Comparison of ENCODE assay signal across 1 cellular context in genomic region chr1:151062738-151063371, GRCh38.
TF ChIP-seq lines count a peak whose summit lies in the region.

No MANE protein-coding gene starts in this region.

TF ChIP-seq in HepG2, 621 proteins besides CTCF, POLR2A, EP300 and RAD21:
- TF ChIP-seq BCL6 (CRISPR knock-in tag; IDR thresholded peaks at IDR 0.05) (no peak), HNRNPL (IDR thresholded peaks at IDR 0.05; ENCODE audit: low read depth, low read length) (no peak), NCOA2 (CRISPR knock-in tag; IDR thresholded peaks at IDR 0.05) (no peak), GPBP1L1 (CRISPR knock-in tag; IDR thresholded peaks at IDR 0.05) (no peak), ATF7 (IDR thresholded peaks at IDR 0.05) (peak; percentile 48), ATF7 (CRISPR knock-in tag; IDR thresholded peaks at IDR 0.05) (no peak), RXRA (CRISPR knock-in tag; IDR thresholded peaks at IDR 0.05) (no peak), ATF6 (CRISPR knock-in tag; conservative IDR thresholded peaks at IDR 0.05) (no peak)
